In genomic region chr4:56995525-56995924, GRCh38 we compare ENCODE assay signal across 11 cellular contexts. TPM values are rescaled to one million over a fixed set of nuclear protein-coding genes. Genes with fewer than 3 reads are reported as not detected.
A peak's percentile ranks its signal among the peaks of the same experiment; 100 is the strongest.
DNase-seq lines count a peak whose midpoint lies in the region; ATAC-seq and TF ChIP-seq lines count a peak whose summit lies in the region.
"Had no signal": no experiment of that assay in that cellular context is flagged by ENCODE, and none has a peak within 500 bp of the region (broad histone marks: within the 10 kb centered on the region; RNA-seq: fewer than 3 reads in every experiment).

No MANE protein-coding gene starts in this region.

- no peak for ATAC-seq in GM19035 (IDR thresholded peaks at IDR 0.05; ENCODE audit: unreplicated experiment)
- ATAC-seq: activated CD4-positive, alpha-beta T cell treated with anti-CD3 and anti-CD28 coated beads for 36 hours had no signal

- H3K4me1 Mint-ChIP-seq in endothelial cell (ENCODE audit: unreplicated experiment) = no peaks in the 10 kb centered on the region

- peak; percentile 4 for DNase-seq in NCI-H1105 treated with DMSO at 0.1 percent for 48 hours (lab: John Stamatoyannopoulos, UW)
- no peak for DNase-seq in NCI-H1105 (lab: John Stamatoyannopoulos, UW)
- no peak for DNase-seq in endothelial cell (ENCODE audit: low spot score)
- peak; percentile 94 for DNase-seq in medulla oblongata (ENCODE audit: extremely low spot score)
- DNase-seq in ureter (ENCODE audit: low spot score) = peak; percentile 60
- no peak for DNase-seq in KG1 (lab: John Stamatoyannopoulos, UW)
- no peak for DNase-seq in GM13977 (ENCODE audit: low spot score)
- DNase-seq: activated CD4-positive, alpha-beta T cell treated with anti-CD3 and anti-CD28 coated beads for 36 hours; NCI-H526 treated with DMSO at 0.1 percent for 48 hours; retina had no signal

- H3K9me3 Mint-ChIP-seq in endothelial cell (ENCODE audit: unreplicated experiment) = no peaks in the 10 kb centered on the region

- TF ChIP-seq CTCF in endothelial cell (IDR thresholded peaks at IDR 0.05; ENCODE audit: unreplicated experiment) = no peak
- TF ChIP-seq CTCF in GM13977 (IDR thresholded peaks at IDR 0.05; ENCODE audit: extremely low read depth, insufficient read depth, missing control alignments) = no peak

- H3K27ac Mint-ChIP-seq in endothelial cell (ENCODE audit: unreplicated experiment) = no peak overlapping the region
- H3K27ac Mint-ChIP-seq: activated CD4-positive, alpha-beta T cell treated with anti-CD3 and anti-CD28 coated beads for 36 hours had no signal

- in situ Hi-C loops in GM13977 (cut with MboI; ENCODE audit: low pct_unique_long_range_greater_than_20kb, low sequenced_read_pairs, unreplicated experiment) = no loop called here

- H3K36me3 Mint-ChIP-seq in endothelial cell (ENCODE audit: low read depth, unreplicated experiment) = peaks cover 42% of the 10 kb centered on the region

- H3K4me3 Mint-ChIP-seq in endothelial cell (ENCODE audit: unreplicated experiment) = peak overlapping the region; percentile 51
- H3K4me3 Mint-ChIP-seq: activated CD4-positive, alpha-beta T cell treated with anti-CD3 and anti-CD28 coated beads for 36 hours had no signal

- H3K27me3 Mint-ChIP-seq in endothelial cell (ENCODE audit: unreplicated experiment) = no peaks in the 10 kb centered on the region
- H3K27me3 Mint-ChIP-seq: activated CD4-positive, alpha-beta T cell treated with anti-CD3 and anti-CD28 coated beads for 36 hours had no signal

RNA-seq across cellular contexts. Expression of gene POLR2B, which starts 16.8 kb away (rescaled TPM):
- total RNA-seq in endothelial cell (ENCODE audit: unreplicated experiment) (95.5 TPM), ureter (84.2 TPM)

RNA-seq across cellular contexts. Expression of gene NOA1, which starts 18.1 kb away (rescaled TPM):
- total RNA-seq in endothelial cell (ENCODE audit: unreplicated experiment) = 20.3 TPM
- total RNA-seq in ureter = 15.7 TPM

Comparison
In these comparisons a context has a peak if more than half of its experiments do, and no peak if none do; other contexts are left out.
1. DNase-seq: peak in NCI-H1105 treated with DMSO at 0.1 percent for 48 hours (single experiment), medulla oblongata (single experiment) and ureter (single experiment); none in NCI-H1105 (single experiment), endothelial cell (single experiment), KG1 (single experiment) and GM13977 (single experiment).